In the genomic region with DNA sequence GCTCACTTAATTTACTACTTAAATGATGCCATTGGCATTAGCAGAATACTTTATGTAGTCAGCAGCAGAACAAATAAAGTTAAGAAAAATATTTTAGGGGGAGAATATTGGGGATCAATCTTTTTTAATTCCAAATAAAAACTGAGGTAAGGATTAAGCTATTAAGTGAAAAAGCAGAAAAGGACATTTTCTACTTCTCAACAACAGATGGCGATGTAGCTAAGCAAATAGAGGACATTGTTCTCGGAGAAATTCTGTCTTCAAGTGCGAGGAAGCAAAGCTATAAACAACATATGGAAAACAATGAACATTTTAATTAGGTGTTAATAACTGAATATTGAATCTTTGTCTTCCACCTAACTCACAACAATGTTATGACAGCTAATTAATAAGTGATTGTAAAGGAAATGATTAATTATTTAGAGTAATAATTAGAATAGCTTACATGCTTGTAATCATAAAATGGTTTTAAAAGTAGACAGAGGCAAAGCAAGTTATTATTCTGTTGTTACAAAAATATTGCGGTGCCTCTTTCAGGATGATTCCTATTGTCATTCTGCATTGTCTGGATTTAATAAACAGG, we compare ENCODE assay signal across 2 cellular contexts.
TF ChIP-seq lines count a peak whose summit lies in the region.

No MANE protein-coding gene starts in this region.

TF ChIP-seq in HCT116, 20 proteins besides CTCF, POLR2A, EP300 and RAD21:
- TF ChIP-seq MAX (IDR thresholded peaks at IDR 0.05) (peak; percentile 18; the same call in 1 of the 2 replicates), ZFX (IDR thresholded peaks at IDR 0.05) (no peak), SRF (IDR thresholded peaks at IDR 0.05; ENCODE audit: low read depth) (peak; percentile 29; the same call in 1 of the 2 replicates)
TF ChIP-seq in HCT116: peak in this region for 2.

TF ChIP-seq in H1, 55 proteins besides CTCF, POLR2A, EP300 and RAD21:
- TF ChIP-seq RFX5 (IDR thresholded peaks at IDR 0.05; ENCODE audit: borderline replicate concordance, low read depth, low read length) (no peak), USF2 (IDR thresholded peaks at IDR 0.05; ENCODE audit: low read length) (no peak), ZNF274 (IDR thresholded peaks at IDR 0.05; ENCODE audit: borderline replicate concordance, extremely low read depth, low read length) (no peak), BACH1 (IDR thresholded peaks at IDR 0.05; ENCODE audit: low read length) (no peak), HDAC6 (IDR thresholded peaks at IDR 0.05; ENCODE audit: low read depth, low read length) (no peak), GTF2F1 (IDR thresholded peaks at IDR 0.05; ENCODE audit: borderline replicate concordance, low read depth, low read length) (no peak), RNF2 (IDR thresholded peaks at IDR 0.05; ENCODE audit: borderline replicate concordance, low read depth, low read length, missing control alignments, poor library complexity, severe bottlenecking) (no peak), SP1 (IDR thresholded peaks at IDR 0.05; ENCODE audit: low read depth, low read length) (no peak)
